ENCODE assay signal across 21 cellular contexts in the genomic region with DNA sequence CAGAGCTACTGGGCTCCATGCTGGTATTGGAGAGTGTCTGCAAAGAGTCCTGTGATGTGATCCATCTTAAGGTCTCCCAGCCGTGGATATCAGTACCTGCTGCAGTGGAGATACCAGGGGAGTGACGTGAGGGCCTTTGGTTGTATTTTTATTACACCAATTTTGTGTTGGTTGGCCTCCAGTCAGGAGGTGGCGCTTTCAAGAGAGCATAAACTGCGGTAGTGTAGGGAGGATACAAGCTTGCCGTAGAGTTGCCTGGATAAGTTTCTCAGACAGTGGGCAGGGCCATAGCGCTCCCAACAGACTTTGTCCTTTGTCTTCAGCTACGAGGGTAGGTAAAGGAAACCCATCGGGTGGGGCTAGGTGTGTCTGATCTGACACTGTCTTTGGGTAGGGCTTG.
"Had no signal": no experiment of that assay in that cellular context is flagged by ENCODE, and none has a peak within 500 bp of the region (broad histone marks: within the 10 kb centered on the region; RNA-seq: fewer than 3 reads in every experiment).

No MANE protein-coding gene starts in this region.

- H3K27me3 ChIP-seq: heart right ventricle, neutrophil, sigmoid colon, suprapubic skin, thyroid gland had no signal

- H3K4me1 ChIP-seq: heart right ventricle, sigmoid colon, suprapubic skin, thyroid gland had no signal

- H3K4me3 ChIP-seq: dorsolateral prefrontal cortex, heart right ventricle, sigmoid colon, skin epidermis, suprapubic skin, thyroid gland had no signal

- ATAC-seq: esophagus mucosa; heart right ventricle; left lobe of liver; naive thymus-derived CD4-positive, alpha-beta T cell had no signal

- H3K27ac ChIP-seq: dorsolateral prefrontal cortex, heart right ventricle, neutrophil, sigmoid colon, skin epidermis, suprapubic skin, thyroid gland had no signal

- FAIRE-seq: frontal cortex, urothelium cell line had no signal

- DNase-seq: cortex of kidney; dorsolateral prefrontal cortex; effector CD8-positive, alpha-beta T cell; heart right ventricle; hypothalamus; islet precursor cell; mammary epithelial cell; naive thymus-derived CD4-positive, alpha-beta T cell; nephron progenitor cell; posterior cingulate gyrus; sigmoid colon; stimulated activated CD4-positive, alpha-beta T cell treated with anti-CD3 and anti-CD28 coated beads, Interleukin-2, amount 100 ng/mL, for 24 hours; stimulated activated naive CD4-positive, alpha-beta T cell treated with Interleukin-2 at 50 U/mL for 16 hours; thyroid gland had no signal

- H3K36me3 ChIP-seq: heart right ventricle, neutrophil, sigmoid colon, suprapubic skin, thyroid gland had no signal

- H3K9me3 ChIP-seq: neutrophil, suprapubic skin, thyroid gland had no signal
